25 cellular contexts compared by ENCODE assay signal in the genomic region with DNA sequence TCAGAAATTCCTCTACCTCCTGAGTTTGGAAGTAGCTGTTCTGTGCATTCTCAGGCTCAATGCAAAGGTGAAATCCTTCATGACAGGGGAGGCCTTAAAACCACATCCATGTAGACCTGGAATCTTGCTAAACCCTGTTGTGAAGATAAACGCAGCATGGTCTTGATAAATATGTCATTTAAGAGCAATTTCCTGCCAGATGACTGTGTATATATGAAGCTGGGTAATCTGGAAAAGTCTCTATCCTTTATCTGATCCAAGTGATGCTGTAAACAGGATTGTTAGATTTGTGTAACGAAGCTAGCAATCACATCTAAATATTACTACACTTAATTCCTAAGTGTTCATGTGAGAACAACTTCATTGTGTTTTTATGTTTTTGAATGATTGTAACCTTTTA. TPM values are rescaled to one million over a fixed set of nuclear protein-coding genes. Genes with fewer than 3 reads are reported as not detected.
DNase-seq lines count a peak whose midpoint lies in the region; ATAC-seq, FAIRE-seq and TF ChIP-seq lines count a peak whose summit lies in the region.
"Had no signal": no experiment of that assay in that cellular context is flagged by ENCODE, and none has a peak within 500 bp of the region (broad histone marks: within the 10 kb centered on the region; RNA-seq: fewer than 3 reads in every experiment).

No MANE protein-coding gene starts in this region.

- dilution Hi-C loops in keratinocyte (cut with MboI; ENCODE audit: extremely low pct_ligation_motif_present, low sequenced_read_pairs), result no loop called here

- H3K27ac ChIP-seq in body of pancreas (peak overlapping the region in 3 of 4 donors; percentile 39 to 58 (median 55)), keratinocyte (ENCODE audit: control insufficient read depth, insufficient read depth, low read length) (no peak overlapping the region), thyroid gland (peak overlapping the region in 2 of 3 donors; percentile 61 to 85), A673 (ENCODE audit: low read depth, low read length, poor library complexity, severe bottlenecking) (no peak overlapping the region)
- H3K27ac ChIP-seq: coronary artery, ovary had no signal

- no peak for DNase-seq in activated T-cell treated with anti-CD3 and anti-CD28 coated beads, Interleukin-2, amount 50 U/mL, for 72 hours
- DNase-seq in activated T-cell treated with anti-CD3 and anti-CD28 coated beads for 4 hours, result no peak
- DNase-seq in body of pancreas, result no peak
- no peak for DNase-seq in keratinocyte (ENCODE audit: low read depth, low spot score)
- DNase-seq in thyroid gland, result no peak
- no peak for DNase-seq in A673 (ENCODE audit: low spot score)
- no peak for DNase-seq in DMS 273 (lab: John Stamatoyannopoulos, UW; ENCODE audit: unreplicated experiment)
- DNase-seq in UCSD-AML1 (lab: John Stamatoyannopoulos, UW; ENCODE audit: unreplicated experiment), result no peak
- DNase-seq: activated CD4-positive, alpha-beta T cell treated with anti-CD3 and anti-CD28 coated beads, Interleukin-2, amount 50 U/mL, for 48 hours; activated CD4-positive, CD25-positive, alpha-beta regulatory T cell treated with anti-CD3 and anti-CD28 coated beads, Interleukin-2, amount 50 U/mL, for 72 hours; CD4-positive, CD25-positive, alpha-beta regulatory T cell; effector CD8-positive, alpha-beta T cell; erythroblast; GOT3; Karpas-422; NCI-H146; NCI-H774; nephron progenitor cell; ovary; RPMI8226 had no signal

- POLR2A ChIA-PET in A673 (lab: Charles Lee; ENCODE audit: low non-redundant PET), result no interaction called here

- H4K20me1 ChIP-seq in keratinocyte (ENCODE audit: control insufficient read depth, extremely low read depth, insufficient read depth, low read length), result no peaks in the 10 kb centered on the region

- peak overlapping the region; percentile 65 for H3K27ac Mint-ChIP-seq in activated T-cell treated with anti-CD3 and anti-CD28 coated beads, Interleukin-2, amount 50 U/mL, for 72 hours
- H3K27ac Mint-ChIP-seq: activated naive CD4-positive, alpha-beta T cell treated with anti-CD3 and anti-CD28 coated beads, Interleukin-2, amount 50 U/mL, for 72 hours; nephron progenitor cell had no signal

- H3K4me2 ChIP-seq in keratinocyte (ENCODE audit: control insufficient read depth, extremely low read depth, insufficient read depth, low read depth, low read length), result peak overlapping the region; percentile 75

- WGBS in body of pancreas, 2 donors, result 26 to 34% methylated on average over 2 of the region's 2 CpGs
- WGBS in thyroid gland, 2 donors, result 81 to 90% methylated on average over 2 of the region's 2 CpGs

- no peaks in the 10 kb centered on the region for H3K9me1 ChIP-seq in keratinocyte (ENCODE audit: control insufficient read depth, extremely low read depth, insufficient read depth, low read length)

- no peaks in the 10 kb centered on the region for H3K27me3 ChIP-seq in body of pancreas
- H3K27me3 ChIP-seq in keratinocyte (ENCODE audit: control insufficient read depth, extremely low read depth, insufficient read depth, low read length), result no peaks in the 10 kb centered on the region
- H3K27me3 ChIP-seq in thyroid gland, result no peaks in the 10 kb centered on the region
- no peaks in the 10 kb centered on the region for H3K27me3 ChIP-seq in A673 (replicated peaks; ENCODE audit: insufficient read depth, low read depth, low read length, poor library complexity)
- H3K27me3 ChIP-seq: ovary had no signal

- H3K4me1 ChIP-seq in body of pancreas, result peaks cover 24% of the 10 kb centered on the region
- H3K4me1 ChIP-seq in keratinocyte (ENCODE audit: control insufficient read depth, extremely low read depth, insufficient read depth, low read length), result peaks cover 50% of the 10 kb centered on the region
- peaks cover 26 to 57% of the 10 kb centered on the region in 2 donors for H3K4me1 ChIP-seq in thyroid gland
- no peaks in the 10 kb centered on the region for H3K4me1 ChIP-seq in A673 (ENCODE audit: insufficient read depth, low read length, poor library complexity, severe bottlenecking)

- intact Hi-C loops in body of pancreas (cut with DNase I), result no loop called here
- intact Hi-C loops in thyroid gland (cut with DNase I), result no loop called here
- intact Hi-C loops in A673 (cut with micrococcal nuclease; ENCODE audit: unreplicated experiment), result no loop called here

- CTCF ChIA-PET in A673 (lab: Charles Lee), result no interaction called here

- no peak for ATAC-seq in activated T-cell treated with anti-CD3 and anti-CD28 coated beads, Interleukin-2, amount 50 U/mL, for 72 hours (replicated peaks in 1 of 2)
- no peak for ATAC-seq in body of pancreas
- ATAC-seq: activated naive CD4-positive, alpha-beta T cell treated with anti-CD3 and anti-CD28 coated beads, Interleukin-2, amount 50 U/mL, for 72 hours; stimulated activated memory B cell treated with anti-CD40 and anti-IgM and Interleukin-4, amounts not matched to agents 10 μg/mL and 1 μg/mL and 100 μg/mL, for 72 hours had no signal

- no peak overlapping the region for H2AFZ ChIP-seq in keratinocyte (ENCODE audit: control insufficient read depth, low read length)

- H3K4me1 Mint-ChIP-seq in activated T-cell treated with anti-CD3 and anti-CD28 coated beads, Interleukin-2, amount 50 U/mL, for 72 hours (ENCODE audit: low read depth), result peaks cover 55% of the 10 kb centered on the region
- H3K4me1 Mint-ChIP-seq: nephron progenitor cell had no signal

- no peak overlapping the region for H3K4me3 ChIP-seq in body of pancreas
- no peak overlapping the region for H3K4me3 ChIP-seq in keratinocyte (ENCODE audit: control insufficient read depth in 2 of 3, extremely low read depth in 1 of 3, insufficient read depth in 2 of 3, low read depth in 1 of 3, low read length in 3 of 3)
- H3K4me3 ChIP-seq in thyroid gland (replicated peaks in 1 of 3), result no peak overlapping the region
- no peak overlapping the region for H3K4me3 ChIP-seq in A673 (ENCODE audit: low read depth, low read length, poor library complexity, severe bottlenecking)
- H3K4me3 ChIP-seq: coronary artery, ovary had no signal

- H3K4me3 Mint-ChIP-seq in activated T-cell treated with anti-CD3 and anti-CD28 coated beads, Interleukin-2, amount 50 U/mL, for 72 hours, result no peak overlapping the region
- H3K4me3 Mint-ChIP-seq: nephron progenitor cell; stimulated activated memory B cell treated with anti-CD40 and anti-IgM and Interleukin-4, amounts not matched to agents 10 μg/mL and 1 μg/mL and 100 μg/mL, for 72 hours had no signal

- H3K9ac ChIP-seq in keratinocyte (ENCODE audit: control insufficient read depth, extremely low read depth, insufficient read depth, low read length), result no peak overlapping the region

- no peaks in the 10 kb centered on the region for H3K9me3 Mint-ChIP-seq in activated T-cell treated with anti-CD3 and anti-CD28 coated beads, Interleukin-2, amount 50 U/mL, for 72 hours
- H3K9me3 Mint-ChIP-seq: activated naive CD4-positive, alpha-beta T cell treated with anti-CD3 and anti-CD28 coated beads, Interleukin-2, amount 50 U/mL, for 72 hours; nephron progenitor cell; stimulated activated memory B cell treated with anti-CD40 and anti-IgM and Interleukin-4, amounts not matched to agents 10 μg/mL and 1 μg/mL and 100 μg/mL, for 72 hours had no signal

- H3K27me3 Mint-ChIP-seq in activated T-cell treated with anti-CD3 and anti-CD28 coated beads, Interleukin-2, amount 50 U/mL, for 72 hours (ENCODE audit: low read depth), result no peaks in the 10 kb centered on the region
- H3K27me3 Mint-ChIP-seq: CD4-positive, CD25-positive, alpha-beta regulatory T cell; stimulated activated memory B cell treated with anti-CD40 and anti-IgM and Interleukin-4, amounts not matched to agents 10 μg/mL and 1 μg/mL and 100 μg/mL, for 72 hours had no signal

- H3K36me3 ChIP-seq in body of pancreas (replicated peaks in 1 of 2; ENCODE audit: insufficient read depth in 1 of 2, low read depth in 2 of 2) (no peaks in the 10 kb centered on the region), keratinocyte (ENCODE audit: control insufficient read depth in 2 of 2, extremely low read depth in 1 of 2, insufficient read depth in 2 of 2, low read length in 2 of 2) (no peaks in the 10 kb centered on the region), thyroid gland (no peaks in the 10 kb centered on the region), A673 (ENCODE audit: insufficient read depth, low read length, poor library complexity, severe bottlenecking) (no peaks in the 10 kb centered on the region)
- H3K36me3 ChIP-seq: ovary had no signal

- no peaks in the 10 kb centered on the region for H3K9me3 ChIP-seq in body of pancreas
- peaks cover 2% of the 10 kb centered on the region for H3K9me3 ChIP-seq in keratinocyte (ENCODE audit: control insufficient read depth, low read depth, low read length)
- no peaks in the 10 kb centered on the region for H3K9me3 ChIP-seq in thyroid gland
- no peaks in the 10 kb centered on the region for H3K9me3 ChIP-seq in A673 (ENCODE audit: low read depth, low read length, poor library complexity, severe bottlenecking)
- H3K9me3 ChIP-seq: ovary had no signal

- no TSS peak for BruUV-seq in A673 (replicated peaks; lab: Mats Ljungman, UMichigan)

- H3K36me3 Mint-ChIP-seq in activated T-cell treated with anti-CD3 and anti-CD28 coated beads, Interleukin-2, amount 50 U/mL, for 72 hours (ENCODE audit: insufficient read depth in 2 of 2), result peaks cover 2 to 9% of the 10 kb centered on the region in 2 donors
- H3K36me3 Mint-ChIP-seq: activated naive CD4-positive, alpha-beta T cell treated with anti-CD3 and anti-CD28 coated beads, Interleukin-2, amount 50 U/mL, for 72 hours; stimulated activated memory B cell treated with anti-CD40 and anti-IgM and Interleukin-4, amounts not matched to agents 10 μg/mL and 1 μg/mL and 100 μg/mL, for 72 hours had no signal

- no peak for FAIRE-seq in keratinocyte (lab: Jason Lieb, UNC)
- FAIRE-seq: D721Med had no signal

- peaks cover 57% of the 10 kb centered on the region for H3K79me2 ChIP-seq in keratinocyte (ENCODE audit: control insufficient read depth, insufficient read depth, low read length)

- TF ChIP-seq POLR2A in body of pancreas (IDR thresholded peaks at IDR 0.05) (no peak), thyroid gland (IDR thresholded peaks at IDR 0.05) (no peak)

- TF ChIP-seq CTCF in body of pancreas (IDR thresholded peaks at IDR 0.05) (no peak), keratinocyte (optimal IDR thresholded peaks at IDR 0.05 in 1 of 3, IDR thresholded peaks at IDR 0.05 in 1 of 3, conservative IDR thresholded peaks at IDR 0.05 in 1 of 3; ENCODE audit: extremely low read depth in 1 of 3, insufficient read depth in 2 of 3, low read length in 3 of 3) (no peak), thyroid gland (IDR thresholded peaks at IDR 0.05) (no peak), A673 (conservative IDR thresholded peaks at IDR 0.05; ENCODE audit: low read depth, low read length) (no peak)

RNA-seq across cellular contexts. Expression of a gene that starts 9.1 kb away (rescaled TPM):
- total RNA-seq in activated T-cell treated with anti-CD3 and anti-CD28 coated beads, Interleukin-2, amount 50 U/mL, for 72 hours, result 100 to 1,000 TPM in 1 of 2 donors, 10 to 100 TPM in 1; 49.9 to 119 TPM
- 10 to 100 TPM; 28.5 to 31.6 TPM for total RNA-seq in body of pancreas
- polyA plus RNA-seq in keratinocyte, result 21.2 to 22.4 TPM (median 22.0 TPM) in 3 replicates
- polyA plus RNA-seq in keratinocyte (2011; ENCODE audit: low read depth), result 6.9 TPM
- 12.4 and 15.5 TPM in 2 replicates for polyA plus RNA-seq in keratinocyte (2011; cell fraction: cytosol; rRNA removed)
- polyA plus RNA-seq in keratinocyte (2011; cell fraction: nucleus; rRNA removed), result 46.6 and 49.7 TPM in 2 replicates
- polyA plus RNA-seq in keratinocyte (2012; ENCODE audit: low replicate concordance), result 6.9 and 8.9 TPM in 2 replicates
- 27.5 to 59.2 TPM (median 50.0 TPM) in 3 replicates for polyA minus RNA-seq in keratinocyte
- polyA minus RNA-seq in keratinocyte (2011; cell fraction: cytosol; rRNA and poly(A)+ RNA removed), result 22.1 TPM
- polyA minus RNA-seq in keratinocyte (2011; cell fraction: nucleus; rRNA and poly(A)+ RNA removed), result 39.6 and 63.1 TPM in 2 replicates
- total RNA-seq in thyroid gland, result 10 to 100 TPM; 35.2 to 84.0 (median 61.2) TPM
- 0.19 and 0.33 TPM in 2 replicates for total RNA-seq in A673 (2021)
- total RNA-seq: A172 had no signal

Comparison
In these comparisons a context has a peak if more than half of its experiments do, and no peak if none do; other contexts are left out.
1. H3K27ac ChIP-seq: peak in body of pancreas (3 of 4) and thyroid gland (2 of 3); none in keratinocyte (single experiment) and A673 (single experiment).
2. RNA of a gene that starts 9.1 kb away (total RNA-seq): 49.9 to 119 TPM in activated T-cell treated with anti-CD3 and anti-CD28 coated beads, Interleukin-2, amount 50 U/mL, for 72 hours, 35.2 to 84.0 TPM in thyroid gland and 28.5 to 31.6 TPM in body of pancreas; 0.19 to 0.33 TPM in A673; every median in the first group is over 10 times any median in the second.